In genomic region chr14:32008602-32009193, GRCh38 we compare ENCODE assay signal across 25 cellular contexts.
"Had no signal": no experiment of that assay in that cellular context is flagged by ENCODE, and none has a peak within 500 bp of the region (broad histone marks: within the 10 kb centered on the region; RNA-seq: fewer than 3 reads in every experiment).

No MANE protein-coding gene starts in this region.

- H3K4me2 ChIP-seq: neural progenitor cell had no signal

- H3K4me1 Mint-ChIP-seq: activated CD4-positive, alpha-beta T cell treated with anti-CD3 and anti-CD28 coated beads, Interleukin-2, amount 10 ng/mL, durations not matched to agents 7 days and 5 days; activated CD8-positive, alpha-beta memory T cell treated with anti-CD3 and anti-CD28 coated beads, Interleukin-2, amount 10 ng/mL, durations not matched to agents 7 days and 5 days; immature natural killer cell had no signal

- H3K27ac ChIP-seq: left lung, neural progenitor cell, stomach, suprapubic skin, WERI-Rb-1 had no signal

- DNase-seq: activated CD4-positive, alpha-beta T cell treated with anti-CD3 and anti-CD28 coated beads, Interleukin-2, amount 10 ng/mL, durations not matched to agents 7 days and 5 days; activated CD4-positive, CD25-positive, alpha-beta regulatory T cell treated with anti-CD3 and anti-CD28 coated beads, Interleukin-2, amount 50 U/mL, for 72 hours; activated CD8-positive, alpha-beta memory T cell treated with anti-CD3 and anti-CD28 coated beads, Interleukin-2, amount 10 ng/mL, durations not matched to agents 7 days and 5 days; activated CD8-positive, alpha-beta T cell treated with anti-CD3 and anti-CD28 coated beads for 36 hours; activated gamma-delta T cell; activated naive CD4-positive, alpha-beta T cell treated with anti-CD3 and anti-CD28 coated beads, Interleukin-2, amount 50 U/mL, for 16 hours; activated naive CD8-positive, alpha-beta T cell treated with anti-CD3 and anti-CD28 coated beads, Interleukin-2, amount 50 U/mL, for 24 hours; activated T-cell treated with anti-CD3 and anti-CD28 coated beads for 4 hours; caudate nucleus; dermis blood vessel endothelial cell; effector CD8-positive, alpha-beta T cell; erythroblast; foreskin fibroblast; immature natural killer cell; left lung; naive thymus-derived CD8-positive, alpha-beta T cell; posterior cingulate gyrus; stimulated activated CD4-positive, alpha-beta T cell treated with anti-CD3 and anti-CD28 coated beads, Interleukin-1b, Interleukin-23, amount 100 ng/mL, for 48 hours; stomach; WERI-Rb-1 had no signal

- H3K36me3 Mint-ChIP-seq: activated CD8-positive, alpha-beta memory T cell treated with anti-CD3 and anti-CD28 coated beads, Interleukin-2, amount 10 ng/mL, durations not matched to agents 7 days and 5 days; immature natural killer cell; mesothelial cell of epicardium; naive thymus-derived CD8-positive, alpha-beta T cell; neural progenitor cell had no signal

- H3K4me1 ChIP-seq: left lung, suprapubic skin had no signal

- H3K27me3 ChIP-seq: left lung, neural progenitor cell, stomach, suprapubic skin, tibial nerve had no signal

- H3K9ac ChIP-seq: neural progenitor cell had no signal

- H3K27me3 Mint-ChIP-seq: activated CD4-positive, alpha-beta T cell treated with anti-CD3 and anti-CD28 coated beads, Interleukin-2, amount 10 ng/mL, durations not matched to agents 7 days and 5 days had no signal

- H3K36me3 ChIP-seq: left lung, neural progenitor cell, stomach, suprapubic skin, tibial nerve, WERI-Rb-1 had no signal

- H3K4me3 Mint-ChIP-seq: activated CD4-positive, alpha-beta T cell treated with anti-CD3 and anti-CD28 coated beads, Interleukin-2, amount 10 ng/mL, durations not matched to agents 7 days and 5 days; activated CD8-positive, alpha-beta memory T cell treated with anti-CD3 and anti-CD28 coated beads, Interleukin-2, amount 10 ng/mL, durations not matched to agents 7 days and 5 days; activated CD8-positive, alpha-beta T cell treated with anti-CD3 and anti-CD28 coated beads for 36 hours; activated naive CD8-positive, alpha-beta T cell treated with anti-CD3 and anti-CD28 coated beads, Interleukin-2, amount 50 U/mL, for 24 hours; immature natural killer cell; mesothelial cell of epicardium; naive thymus-derived CD8-positive, alpha-beta T cell; neural progenitor cell; T-helper 2 cell treated with Interferon-gamma antibody and Interleukin-4, amounts not matched to agents 5 μg/mL and 100 μg/mL, for 36 hours had no signal

- ATAC-seq: activated CD8-positive, alpha-beta memory T cell treated with anti-CD3 and anti-CD28 coated beads, Interleukin-2, amount 10 ng/mL, durations not matched to agents 7 days and 5 days; activated CD8-positive, alpha-beta T cell treated with anti-CD3 and anti-CD28 coated beads for 36 hours; activated naive CD8-positive, alpha-beta T cell treated with anti-CD3 and anti-CD28 coated beads, Interleukin-2, amount 50 U/mL, for 24 hours; left lung; naive thymus-derived CD8-positive, alpha-beta T cell had no signal

- H3K9me3 ChIP-seq: left lung, stomach, suprapubic skin, tibial nerve had no signal

- H3K27ac Mint-ChIP-seq: activated CD4-positive, alpha-beta T cell treated with anti-CD3 and anti-CD28 coated beads, Interleukin-2, amount 10 ng/mL, durations not matched to agents 7 days and 5 days; activated CD8-positive, alpha-beta memory T cell treated with anti-CD3 and anti-CD28 coated beads, Interleukin-2, amount 10 ng/mL, durations not matched to agents 7 days and 5 days; activated CD8-positive, alpha-beta T cell treated with anti-CD3 and anti-CD28 coated beads for 36 hours; activated naive CD8-positive, alpha-beta T cell treated with anti-CD3 and anti-CD28 coated beads, Interleukin-2, amount 50 U/mL, for 24 hours; immature natural killer cell; naive thymus-derived CD8-positive, alpha-beta T cell; neural progenitor cell; T-helper 2 cell treated with Interferon-gamma antibody and Interleukin-4, amounts not matched to agents 5 μg/mL and 100 μg/mL, for 36 hours had no signal

- H3K9me3 Mint-ChIP-seq: activated CD4-positive, alpha-beta T cell treated with anti-CD3 and anti-CD28 coated beads, Interleukin-2, amount 10 ng/mL, durations not matched to agents 7 days and 5 days; activated CD8-positive, alpha-beta T cell treated with anti-CD3 and anti-CD28 coated beads for 36 hours; activated naive CD8-positive, alpha-beta T cell treated with anti-CD3 and anti-CD28 coated beads, Interleukin-2, amount 50 U/mL, for 24 hours; immature natural killer cell; mesothelial cell of epicardium; naive thymus-derived CD8-positive, alpha-beta T cell; neural progenitor cell; T-helper 2 cell treated with Interferon-gamma antibody and Interleukin-4, amounts not matched to agents 5 μg/mL and 100 μg/mL, for 36 hours had no signal

- H3K4me3 ChIP-seq: left lung, neural progenitor cell, stomach, suprapubic skin, tibial nerve had no signal
